ENCODE assay signal across 9 cellular contexts in the genomic region with DNA sequence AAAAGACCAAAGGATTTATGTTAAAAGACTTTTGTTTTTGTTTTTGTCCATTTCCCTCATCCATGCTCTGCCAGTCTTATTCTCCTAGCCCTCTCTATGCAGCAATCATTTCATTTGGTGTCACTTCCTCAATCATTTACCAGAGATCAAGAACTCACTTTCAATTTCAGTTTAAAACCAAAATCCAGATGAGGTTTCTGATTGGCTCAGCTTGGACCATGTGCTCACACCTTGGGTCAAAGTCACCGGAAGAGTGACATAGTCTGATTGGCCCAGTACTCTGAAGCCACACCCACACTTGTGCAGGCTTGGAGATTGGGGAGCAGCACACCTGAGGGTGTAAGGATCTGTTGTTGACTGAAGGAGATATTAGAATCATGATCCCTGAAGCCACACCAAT.
A peak's percentile ranks its signal among the peaks of the same experiment; 100 is the strongest.
DNase-seq lines count a peak whose midpoint lies in the region; ATAC-seq and TF ChIP-seq lines count a peak whose summit lies in the region.
"Had no signal": no experiment of that assay in that cellular context is flagged by ENCODE, and none has a peak within 500 bp of the region (broad histone marks: within the 10 kb centered on the region; RNA-seq: fewer than 3 reads in every experiment).

No MANE protein-coding gene starts in this region.

- H3K4me3 ChIP-seq in Karpas-422 (ENCODE audit: low read length) (no peak overlapping the region), coronary artery (peak overlapping the region; percentile 68), stomach (peak overlapping the region in 1 of 4 donors; percentile 40)

- TF ChIP-seq CTCF in coronary artery (IDR thresholded peaks at IDR 0.05) (no peak), stomach (IDR thresholded peaks at IDR 0.05) (no peak)

- peak overlapping the region; percentile 55 for H3K4me2 ChIP-seq in Karpas-422 (ENCODE audit: low read depth, low read length, poor library complexity, severe bottlenecking)

- no peak for TF ChIP-seq POLR2A in stomach (IDR thresholded peaks at IDR 0.05)

- WGBS in stomach, 5 donors, result 36 to 81% (median 60%) methylated on average over 1 of the region's 1 CpG

- H3K27me3 ChIP-seq in Karpas-422 (ENCODE audit: low read length) (no peaks in the 10 kb centered on the region), stomach (no peaks in the 10 kb centered on the region)

- H3K9me3 ChIP-seq in Karpas-422 (ENCODE audit: low read length) (no peaks in the 10 kb centered on the region), stomach (no peaks in the 10 kb centered on the region)

- peaks cover 22% of the 10 kb centered on the region for H3K4me1 ChIP-seq in Karpas-422 (ENCODE audit: low read length)
- peaks cover 0 to 24% (median 9%) of the 10 kb centered on the region in 4 donors for H3K4me1 ChIP-seq in stomach

- H3K27ac ChIP-seq in Karpas-422 (ENCODE audit: low read length) (no peak overlapping the region), coronary artery (no peak overlapping the region), stomach (peak overlapping the region in 2 of 5 donors; percentile 50 to 57)
- H3K27ac ChIP-seq: epithelial cell of prostate had no signal

- peak; percentile 65 for DNase-seq in Karpas-422
- no peak for DNase-seq in coronary artery (ENCODE audit: low spot score)
- DNase-seq in stomach, result peak; percentile 26
- no peak for DNase-seq in NCI-H1694 treated with DMSO at 0.1 percent for 48 hours (lab: John Stamatoyannopoulos, UW)
- no peak for DNase-seq in 8988T
- DNase-seq in NCI-H1417 treated with DMSO at 0.1 percent for 48 hours (lab: John Stamatoyannopoulos, UW), result no peak

- H3K36me3 ChIP-seq in Karpas-422 (ENCODE audit: insufficient read depth, low read length), result no peaks in the 10 kb centered on the region
- H3K36me3 ChIP-seq in stomach, result no peaks in the 10 kb centered on the region

- 0 out of 2 replicates have a peak overlapping the region, but pooled peaks have one; percentile 49 for H3K9ac ChIP-seq in Karpas-422 (ENCODE audit: low read length)

- H3K79me2 ChIP-seq in Karpas-422 (ENCODE audit: low read length), result no peaks in the 10 kb centered on the region

- intact Hi-C loops in stomach (cut with DNase I; ENCODE audit: low total_unique reads), result no loop called here

- no peaks in the 10 kb centered on the region for H3K9me2 ChIP-seq in Karpas-422 (replicated peaks; ENCODE audit: insufficient read depth, low read length)

- ATAC-seq in GM18858 (IDR thresholded peaks at IDR 0.05; ENCODE audit: unreplicated experiment) (peak; percentile 85), GM21723 (IDR thresholded peaks at IDR 0.05; ENCODE audit: unreplicated experiment) (peak; percentile 86)

- no peak overlapping the region for H2AFZ ChIP-seq in Karpas-422 (ENCODE audit: low read length)

- no peaks in the 10 kb centered on the region for H4K20me1 ChIP-seq in Karpas-422 (ENCODE audit: insufficient read depth, low read depth, low read length)

- TF ChIP-seq EP300 in stomach (IDR thresholded peaks at IDR 0.05), result no peak

Comparison
In these comparisons a context has a peak if more than half of its experiments do, and no peak if none do; other contexts are left out.
1. DNase-seq: peak in Karpas-422 (single experiment) and stomach (single experiment); none in coronary artery (single experiment), NCI-H1694 treated with DMSO at 0.1 percent for 48 hours (single experiment), 8988T (single experiment) and NCI-H1417 treated with DMSO at 0.1 percent for 48 hours (single experiment).